ENCODE assay signal across 9 cellular contexts in genomic region chr3:194688207-194688711, GRCh38.
A peak's percentile ranks its signal among the peaks of the same experiment; 100 is the strongest.
DNase-seq lines count a peak whose midpoint lies in the region; ATAC-seq and FAIRE-seq lines count a peak whose summit lies in the region.
"Had no signal": no experiment of that assay in that cellular context is flagged by ENCODE, and none has a peak within 500 bp of the region (broad histone marks: within the 10 kb centered on the region; RNA-seq: fewer than 3 reads in every experiment).

No MANE protein-coding gene starts in this region.

- no peaks in the 10 kb centered on the region for H3K9me3 Mint-ChIP-seq in activated naive CD8-positive, alpha-beta T cell treated with anti-CD3 and anti-CD28 coated beads, Interleukin-2, amount 50 U/mL, for 24 hours

- peaks cover 8% of the 10 kb centered on the region for H3K4me1 ChIP-seq in iPS-20b (ENCODE audit: insufficient read depth, low read length)

- H3K4me1 Mint-ChIP-seq in activated naive CD8-positive, alpha-beta T cell treated with anti-CD3 and anti-CD28 coated beads, Interleukin-2, amount 50 U/mL, for 24 hours = peaks cover 67% of the 10 kb centered on the region

- H3K27ac Mint-ChIP-seq in activated naive CD8-positive, alpha-beta T cell treated with anti-CD3 and anti-CD28 coated beads, Interleukin-2, amount 50 U/mL, for 24 hours = no peak overlapping the region

- H3K4me3 Mint-ChIP-seq in activated naive CD8-positive, alpha-beta T cell treated with anti-CD3 and anti-CD28 coated beads, Interleukin-2, amount 50 U/mL, for 24 hours = peak overlapping the region; percentile 27

- H3K9me3 ChIP-seq in iPS-20b (ENCODE audit: insufficient read depth, low read depth, low read length) = no peaks in the 10 kb centered on the region

- peaks cover 37% of the 10 kb centered on the region for H3K27me3 ChIP-seq in iPS-20b (ENCODE audit: insufficient read depth, low read length)

- no peaks in the 10 kb centered on the region for H3K36me3 Mint-ChIP-seq in activated naive CD8-positive, alpha-beta T cell treated with anti-CD3 and anti-CD28 coated beads, Interleukin-2, amount 50 U/mL, for 24 hours (ENCODE audit: low read depth)

- no peak for ATAC-seq in activated naive CD8-positive, alpha-beta T cell treated with anti-CD3 and anti-CD28 coated beads, Interleukin-2, amount 50 U/mL, for 24 hours
- peak; percentile 20 for ATAC-seq in stimulated activated naive CD8-positive, alpha-beta T cell treated with anti-CD3 and anti-CD28 coated beads, Interleukin-15, Interleukin-2, amounts not matched to agents 100 U/mL and 50 U/mL, for 24 hours
- no peak for ATAC-seq in HG02798 (IDR thresholded peaks at IDR 0.05; ENCODE audit: poor library complexity, unreplicated experiment)

- H3K27me3 Mint-ChIP-seq in activated naive CD8-positive, alpha-beta T cell treated with anti-CD3 and anti-CD28 coated beads, Interleukin-2, amount 50 U/mL, for 24 hours = peaks cover 23% of the 10 kb centered on the region

- H3K9ac ChIP-seq in iPS-20b (ENCODE audit: low read depth, low read length) = peak overlapping the region; percentile 71; the same call in 1 of the 2 replicates

- no peaks in the 10 kb centered on the region for H3K36me3 ChIP-seq in iPS-20b (ENCODE audit: insufficient read depth, low read depth, low read length)

- FAIRE-seq in HTR-8/SVneo (lab: Jason Lieb, UNC) = no peak
- FAIRE-seq: endometrium had no signal

- H3K27ac ChIP-seq in iPS-20b (ENCODE audit: low read length) = no peak overlapping the region

- peak; percentile 12 for DNase-seq in activated T-cell treated with anti-CD3 and anti-CD28 coated beads for 24 hours (ENCODE audit: low read depth)
- DNase-seq in activated T-cell treated with anti-CD3 and anti-CD28 coated beads, Interleukin-2, amount 50 U/mL, for 48 hours = no peak
- peak; percentile 40 for DNase-seq in HTR-8/SVneo (ENCODE audit: insufficient read length, low spot score)
- peak; percentile 34 for DNase-seq in activated naive CD8-positive, alpha-beta T cell treated with anti-CD3 and anti-CD28 coated beads, Interleukin-2, amount 50 U/mL, for 24 hours
- peak; percentile 44 for DNase-seq in stimulated activated naive CD8-positive, alpha-beta T cell treated with anti-CD3 and anti-CD28 coated beads, Interleukin-15, Interleukin-2, amounts not matched to agents 100 U/mL and 50 U/mL, for 24 hours
- DNase-seq in epidermal melanocyte (ENCODE audit: insufficient read length, low spot score) = no peak

- peak overlapping the region; percentile 77; the same call in 1 of the 2 replicates for H3K4me3 ChIP-seq in iPS-20b (ENCODE audit: low read length)

Comparison
In these comparisons a context has a peak if more than half of its experiments do, and no peak if none do; other contexts are left out.
1. DNase-seq: peak in activated T-cell treated with anti-CD3 and anti-CD28 coated beads for 24 hours (single experiment), HTR-8/SVneo (single experiment), activated naive CD8-positive, alpha-beta T cell treated with anti-CD3 and anti-CD28 coated beads, Interleukin-2, amount 50 U/mL, for 24 hours (single experiment) and stimulated activated naive CD8-positive, alpha-beta T cell treated with anti-CD3 and anti-CD28 coated beads, Interleukin-15, Interleukin-2, amounts not matched to agents 100 U/mL and 50 U/mL, for 24 hours (single experiment); none in activated T-cell treated with anti-CD3 and anti-CD28 coated beads, Interleukin-2, amount 50 U/mL, for 48 hours (0 of 2) and epidermal melanocyte (single experiment).